2 cellular contexts compared by ENCODE assay signal in genomic region chr11:102202972-102203371, GRCh38.
A peak's percentile ranks its signal among the peaks of the same experiment; 100 is the strongest.
TF ChIP-seq lines count a peak whose summit lies in the region.

No MANE protein-coding gene starts in this region.

TF ChIP-seq in HepG2, 621 proteins besides CTCF, POLR2A, EP300 and RAD21:
- no peak for TF ChIP-seq PRPF4 (IDR thresholded peaks at IDR 0.05; ENCODE audit: low read depth, low read length, poor library complexity, severe bottlenecking)
- no peak for TF ChIP-seq REPIN1 (CRISPR knock-in tag; IDR thresholded peaks at IDR 0.05; ENCODE audit: borderline replicate concordance, low read depth)
- TF ChIP-seq, protein P1, sequence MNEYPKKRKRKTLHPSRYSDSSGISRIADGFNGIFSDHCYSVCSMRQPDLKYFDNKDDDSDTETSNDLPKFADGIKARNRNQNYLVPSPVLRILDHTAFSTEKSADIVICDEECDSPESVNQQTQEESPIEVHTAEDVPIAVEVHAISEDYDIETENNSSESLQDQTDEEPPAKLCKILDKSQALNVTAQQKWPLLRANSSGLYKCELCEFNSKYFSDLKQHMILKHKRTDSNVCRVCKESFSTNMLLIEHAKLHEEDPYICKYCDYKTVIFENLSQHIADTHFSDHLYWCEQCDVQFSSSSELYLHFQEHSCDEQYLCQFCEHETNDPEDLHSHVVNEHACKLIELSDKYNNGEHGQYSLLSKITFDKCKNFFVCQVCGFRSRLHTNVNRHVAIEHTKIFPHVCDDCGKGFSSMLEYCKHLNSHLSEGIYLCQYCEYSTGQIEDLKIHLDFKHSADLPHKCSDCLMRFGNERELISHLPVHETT (CRISPR knock-in tag; conservative IDR thresholded peaks at IDR 0.05), result no peak
- no peak for TF ChIP-seq MAFF (IDR thresholded peaks at IDR 0.05; ENCODE audit: low read depth, low read length)
- 0 out of 2 replicates have a peak, but pooled peaks have one; percentile 34 for TF ChIP-seq POLR2G (IDR thresholded peaks at IDR 0.05; ENCODE audit: low read depth, low read length)
- TF ChIP-seq RBM22 (optimal IDR thresholded peaks at IDR 0.05; ENCODE audit: low read length), result peak; percentile 65
- no peak for TF ChIP-seq ZNF263 (CRISPR knock-in tag; IDR thresholded peaks at IDR 0.05)
- TF ChIP-seq CHD4 (IDR thresholded peaks at IDR 0.05; ENCODE audit: borderline replicate concordance, low read length), result no peak
- no peak for TF ChIP-seq SATB2 (CRISPR knock-in tag; IDR thresholded peaks at IDR 0.05)
- TF ChIP-seq ZFYVE20 (CRISPR knock-in tag; IDR thresholded peaks at IDR 0.05; ENCODE audit: borderline replicate concordance, low read depth), result no peak
- TF ChIP-seq, protein P2, sequence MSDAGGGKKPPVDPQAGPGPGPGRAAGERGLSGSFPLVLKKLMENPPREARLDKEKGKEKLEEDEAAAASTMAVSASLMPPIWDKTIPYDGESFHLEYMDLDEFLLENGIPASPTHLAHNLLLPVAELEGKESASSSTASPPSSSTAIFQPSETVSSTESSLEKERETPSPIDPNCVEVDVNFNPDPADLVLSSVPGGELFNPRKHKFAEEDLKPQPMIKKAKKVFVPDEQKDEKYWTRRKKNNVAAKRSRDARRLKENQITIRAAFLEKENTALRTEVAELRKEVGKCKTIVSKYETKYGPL (CRISPR knock-in tag; IDR thresholded peaks at IDR 0.05), result no peak
- no peak for TF ChIP-seq ZNF569 (CRISPR knock-in tag; IDR thresholded peaks at IDR 0.05; ENCODE audit: borderline replicate concordance)
- no peak for TF ChIP-seq ZNF468 (CRISPR knock-in tag; IDR thresholded peaks at IDR 0.05)

TF ChIP-seq in H1, 55 proteins besides CTCF, POLR2A, EP300 and RAD21:
- no peak for TF ChIP-seq ASH2L (IDR thresholded peaks at IDR 0.05; ENCODE audit: low read length)
- TF ChIP-seq KDM1A (IDR thresholded peaks at IDR 0.05; ENCODE audit: borderline replicate concordance, low read length), result no peak
- TF ChIP-seq CHD1 (IDR thresholded peaks at IDR 0.05; ENCODE audit: low read depth, low read length), result no peak
- TF ChIP-seq EZH2 (IDR thresholded peaks at IDR 0.05; ENCODE audit: low read depth, low read length, severe bottlenecking), result no peak
- TF ChIP-seq CBX8 (IDR thresholded peaks at IDR 0.05; ENCODE audit: borderline replicate concordance, low read depth, low read length), result no peak
- TF ChIP-seq HDAC2 (IDR thresholded peaks at IDR 0.05; ENCODE audit: borderline replicate concordance in 1 of 2, low read depth in 2 of 2, low read length in 2 of 2), result no peak
- TF ChIP-seq SIRT6 (IDR thresholded peaks at IDR 0.05; ENCODE audit: low read length), result no peak
